1 cellular context compared by ENCODE assay signal in the genomic region with DNA sequence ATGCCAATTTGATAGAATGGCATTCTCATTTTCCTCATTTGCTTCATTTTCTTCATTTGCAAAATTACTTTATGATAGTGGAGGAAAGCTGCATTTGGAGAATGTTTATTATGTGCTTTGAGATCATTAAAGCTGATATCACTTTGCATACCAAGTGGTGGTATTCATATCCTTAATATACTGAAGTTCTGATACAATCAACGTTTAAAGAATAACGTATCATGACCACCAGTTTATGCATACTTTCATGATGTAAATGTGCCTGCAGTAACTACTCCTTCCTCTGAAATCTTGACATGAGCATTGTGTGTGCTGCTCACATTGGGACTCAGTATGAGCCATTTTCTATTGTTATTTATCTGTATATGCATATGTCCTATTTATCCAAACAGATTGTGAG.
TF ChIP-seq lines count a peak whose summit lies in the region.

No MANE protein-coding gene starts in this region.

TF ChIP-seq in SK-N-SH, 30 proteins besides CTCF, POLR2A, EP300 and RAD21:
- TF ChIP-seq JUND (IDR thresholded peaks at IDR 0.05), result peak; percentile 27; the same call in 1 of the 2 replicates
- TF ChIP-seq, protein P1, sequence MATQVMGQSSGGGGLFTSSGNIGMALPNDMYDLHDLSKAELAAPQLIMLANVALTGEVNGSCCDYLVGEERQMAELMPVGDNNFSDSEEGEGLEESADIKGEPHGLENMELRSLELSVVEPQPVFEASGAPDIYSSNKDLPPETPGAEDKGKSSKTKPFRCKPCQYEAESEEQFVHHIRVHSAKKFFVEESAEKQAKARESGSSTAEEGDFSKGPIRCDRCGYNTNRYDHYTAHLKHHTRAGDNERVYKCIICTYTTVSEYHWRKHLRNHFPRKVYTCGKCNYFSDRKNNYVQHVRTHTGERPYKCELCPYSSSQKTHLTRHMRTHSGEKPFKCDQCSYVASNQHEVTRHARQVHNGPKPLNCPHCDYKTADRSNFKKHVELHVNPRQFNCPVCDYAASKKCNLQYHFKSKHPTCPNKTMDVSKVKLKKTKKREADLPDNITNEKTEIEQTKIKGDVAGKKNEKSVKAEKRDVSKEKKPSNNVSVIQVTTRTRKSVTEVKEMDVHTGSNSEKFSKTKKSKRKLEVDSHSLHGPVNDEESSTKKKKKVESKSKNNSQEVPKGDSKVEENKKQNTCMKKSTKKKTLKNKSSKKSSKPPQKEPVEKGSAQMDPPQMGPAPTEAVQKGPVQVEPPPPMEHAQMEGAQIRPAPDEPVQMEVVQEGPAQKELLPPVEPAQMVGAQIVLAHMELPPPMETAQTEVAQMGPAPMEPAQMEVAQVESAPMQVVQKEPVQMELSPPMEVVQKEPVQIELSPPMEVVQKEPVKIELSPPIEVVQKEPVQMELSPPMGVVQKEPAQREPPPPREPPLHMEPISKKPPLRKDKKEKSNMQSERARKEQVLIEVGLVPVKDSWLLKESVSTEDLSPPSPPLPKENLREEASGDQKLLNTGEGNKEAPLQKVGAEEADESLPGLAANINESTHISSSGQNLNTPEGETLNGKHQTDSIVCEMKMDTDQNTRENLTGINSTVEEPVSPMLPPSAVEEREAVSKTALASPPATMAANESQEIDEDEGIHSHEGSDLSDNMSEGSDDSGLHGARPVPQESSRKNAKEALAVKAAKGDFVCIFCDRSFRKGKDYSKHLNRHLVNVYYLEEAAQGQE (IDR thresholded peaks at IDR 0.05; ENCODE audit: low read depth, low read length), result no peak
- no peak for TF ChIP-seq TEAD4 (IDR thresholded peaks at IDR 0.05; ENCODE audit: borderline replicate concordance, insufficient read depth)
- TF ChIP-seq CHD2 (IDR thresholded peaks at IDR 0.05; ENCODE audit: low read length, partially characterized antibody), result no peak
- TF ChIP-seq, protein P2, sequence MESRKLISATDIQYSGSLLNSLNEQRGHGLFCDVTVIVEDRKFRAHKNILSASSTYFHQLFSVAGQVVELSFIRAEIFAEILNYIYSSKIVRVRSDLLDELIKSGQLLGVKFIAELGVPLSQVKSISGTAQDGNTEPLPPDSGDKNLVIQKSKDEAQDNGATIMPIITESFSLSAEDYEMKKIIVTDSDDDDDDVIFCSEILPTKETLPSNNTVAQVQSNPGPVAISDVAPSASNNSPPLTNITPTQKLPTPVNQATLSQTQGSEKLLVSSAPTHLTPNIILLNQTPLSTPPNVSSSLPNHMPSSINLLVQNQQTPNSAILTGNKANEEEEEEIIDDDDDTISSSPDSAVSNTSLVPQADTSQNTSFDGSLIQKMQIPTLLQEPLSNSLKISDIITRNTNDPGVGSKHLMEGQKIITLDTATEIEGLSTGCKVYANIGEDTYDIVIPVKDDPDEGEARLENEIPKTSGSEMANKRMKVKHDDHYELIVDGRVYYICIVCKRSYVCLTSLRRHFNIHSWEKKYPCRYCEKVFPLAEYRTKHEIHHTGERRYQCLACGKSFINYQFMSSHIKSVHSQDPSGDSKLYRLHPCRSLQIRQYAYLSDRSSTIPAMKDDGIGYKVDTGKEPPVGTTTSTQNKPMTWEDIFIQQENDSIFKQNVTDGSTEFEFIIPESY (IDR thresholded peaks at IDR 0.05; ENCODE audit: borderline replicate concordance, low read depth), result no peak
- TF ChIP-seq, protein P3, sequence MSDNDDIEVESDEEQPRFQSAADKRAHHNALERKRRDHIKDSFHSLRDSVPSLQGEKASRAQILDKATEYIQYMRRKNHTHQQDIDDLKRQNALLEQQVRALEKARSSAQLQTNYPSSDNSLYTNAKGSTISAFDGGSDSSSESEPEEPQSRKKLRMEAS (IDR thresholded peaks at IDR 0.05; ENCODE audit: low read depth), result no peak
- TF ChIP-seq, protein P4, sequence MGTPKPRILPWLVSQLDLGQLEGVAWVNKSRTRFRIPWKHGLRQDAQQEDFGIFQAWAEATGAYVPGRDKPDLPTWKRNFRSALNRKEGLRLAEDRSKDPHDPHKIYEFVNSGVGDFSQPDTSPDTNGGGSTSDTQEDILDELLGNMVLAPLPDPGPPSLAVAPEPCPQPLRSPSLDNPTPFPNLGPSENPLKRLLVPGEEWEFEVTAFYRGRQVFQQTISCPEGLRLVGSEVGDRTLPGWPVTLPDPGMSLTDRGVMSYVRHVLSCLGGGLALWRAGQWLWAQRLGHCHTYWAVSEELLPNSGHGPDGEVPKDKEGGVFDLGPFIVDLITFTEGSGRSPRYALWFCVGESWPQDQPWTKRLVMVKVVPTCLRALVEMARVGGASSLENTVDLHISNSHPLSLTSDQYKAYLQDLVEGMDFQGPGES (IDR thresholded peaks at IDR 0.05; ENCODE audit: low read depth, low read length), result no peak
- no peak for TF ChIP-seq NFIC (IDR thresholded peaks at IDR 0.05; ENCODE audit: borderline replicate concordance)
- TF ChIP-seq TCF12 (IDR thresholded peaks at IDR 0.05), result 0 out of 2 replicates have a peak, but pooled peaks have one; percentile 27
- no peak for TF ChIP-seq GABPA (IDR thresholded peaks at IDR 0.05; ENCODE audit: low read depth)
- TF ChIP-seq FOXJ3 (CRISPR knock-in tag; IDR thresholded peaks at IDR 0.05), result no peak
- TF ChIP-seq MEF2A (IDR thresholded peaks at IDR 0.05; ENCODE audit: borderline replicate concordance, low read depth), result no peak
- TF ChIP-seq MXI1 (IDR thresholded peaks at IDR 0.05; ENCODE audit: low read depth, low read length), result no peak
- no peak for TF ChIP-seq EZH2phosphoT487 (IDR thresholded peaks at IDR 0.05; ENCODE audit: borderline replicate concordance, low read depth)
- TF ChIP-seq, protein P5, sequence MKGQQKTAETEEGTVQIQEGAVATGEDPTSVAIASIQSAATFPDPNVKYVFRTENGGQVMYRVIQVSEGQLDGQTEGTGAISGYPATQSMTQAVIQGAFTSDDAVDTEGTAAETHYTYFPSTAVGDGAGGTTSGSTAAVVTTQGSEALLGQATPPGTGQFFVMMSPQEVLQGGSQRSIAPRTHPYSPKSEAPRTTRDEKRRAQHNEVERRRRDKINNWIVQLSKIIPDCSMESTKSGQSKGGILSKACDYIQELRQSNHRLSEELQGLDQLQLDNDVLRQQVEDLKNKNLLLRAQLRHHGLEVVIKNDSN (IDR thresholded peaks at IDR 0.05; ENCODE audit: borderline replicate concordance, low read depth), result no peak
